In the genomic region with DNA sequence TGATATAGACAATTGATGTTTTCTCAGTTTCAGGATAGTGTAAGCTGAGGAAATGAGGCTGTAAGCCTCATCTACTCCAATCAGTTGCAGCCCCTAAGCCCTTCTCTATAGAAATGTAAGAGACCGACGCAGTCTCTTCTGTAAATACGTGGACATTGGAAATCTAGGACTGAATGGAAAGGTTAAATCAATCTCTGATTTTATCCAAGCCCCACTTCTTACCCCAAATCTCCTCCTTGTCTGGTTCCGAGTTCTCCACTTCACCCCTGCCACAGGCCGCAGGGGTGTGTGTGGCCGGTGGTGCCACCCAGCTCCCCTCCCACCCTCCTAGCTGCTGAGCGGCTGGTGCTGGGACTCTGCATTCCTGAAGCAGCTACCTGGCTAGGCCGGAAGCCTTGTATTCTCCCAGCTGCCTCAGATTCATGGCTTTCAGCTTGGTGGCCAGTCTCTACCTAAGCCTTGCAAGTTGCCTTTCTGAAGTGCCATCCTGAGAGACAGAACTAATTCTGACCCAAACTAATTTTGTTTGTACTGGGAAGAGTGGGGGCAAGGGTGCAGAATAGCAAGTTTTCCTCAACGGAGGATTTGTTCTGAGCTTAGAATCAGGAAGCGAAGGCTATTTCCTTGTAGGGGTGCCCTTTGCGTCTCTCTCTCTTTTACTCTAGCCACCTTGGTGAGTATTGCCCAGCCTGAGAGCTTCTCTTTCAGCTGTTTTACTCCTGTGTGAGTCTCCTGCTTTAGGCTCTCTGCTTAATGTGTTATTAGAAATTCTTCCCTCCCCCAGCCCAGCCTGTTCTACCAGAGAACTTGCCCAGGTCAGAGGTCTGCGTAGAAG, we compare ENCODE assay signal across 1 cellular context.
TF ChIP-seq lines count a peak whose summit lies in the region.

No MANE protein-coding gene starts in this region.

TF ChIP-seq in HepG2, 621 proteins besides CTCF, POLR2A, EP300 and RAD21:
- no peak for TF ChIP-seq ZNF605 (CRISPR knock-in tag; IDR thresholded peaks at IDR 0.05)
- 0 out of 2 replicates have a peak, but pooled peaks have one; percentile 1 for TF ChIP-seq ZMYM4 (CRISPR knock-in tag; IDR thresholded peaks at IDR 0.05)
- TF ChIP-seq ZSCAN25 (CRISPR knock-in tag; IDR thresholded peaks at IDR 0.05), result peak; percentile 31
- no peak for TF ChIP-seq PAWR (CRISPR knock-in tag; IDR thresholded peaks at IDR 0.05; ENCODE audit: borderline replicate concordance)
